In the genomic region with DNA sequence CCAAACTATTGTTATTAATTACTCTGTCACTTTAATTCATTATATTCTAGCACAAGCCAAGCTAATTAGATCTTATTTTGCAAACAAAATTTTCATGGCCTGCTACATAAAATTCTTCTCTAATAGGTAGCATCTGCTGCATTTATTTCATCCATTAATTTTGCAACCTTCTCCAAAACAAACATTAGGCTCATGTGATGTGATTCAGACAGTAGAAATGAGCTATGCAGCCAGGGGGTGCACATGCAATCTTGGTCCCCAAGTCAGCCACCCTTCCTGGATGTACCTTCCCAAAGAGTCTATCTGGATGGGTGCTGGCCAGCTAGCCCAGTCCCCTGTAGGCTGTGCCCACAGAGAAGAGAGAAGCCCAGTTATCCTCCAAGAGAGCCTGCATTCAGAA, we compare ENCODE assay signal across 22 cellular contexts.
"Had no signal": no experiment of that assay in that cellular context is flagged by ENCODE, and none has a peak within 500 bp of the region (broad histone marks: within the 10 kb centered on the region; RNA-seq: fewer than 3 reads in every experiment).

No MANE protein-coding gene starts in this region.

- H3K9me3 Mint-ChIP-seq: activated naive CD4-positive, alpha-beta T cell treated with anti-CD3 and anti-CD28 coated beads, Interleukin-2, amount 10 ng/mL, durations not matched to agents 7 days and 5 days had no signal

- H3K4me1 Mint-ChIP-seq: activated naive CD4-positive, alpha-beta T cell treated with anti-CD3 and anti-CD28 coated beads, Interleukin-2, amount 10 ng/mL, durations not matched to agents 7 days and 5 days; naive B cell; neural crest cell had no signal

- H3K27me3 Mint-ChIP-seq: activated naive CD4-positive, alpha-beta T cell treated with anti-CD3 and anti-CD28 coated beads, Interleukin-2, amount 10 ng/mL, durations not matched to agents 7 days and 5 days; dendritic cell treated with granulocyte-macrophage colony-stimulating factor and Interleukin-4, amounts not matched to agents 40 ng/mL and 50 ng/mL, for 4 days; stimulated activated naive CD8-positive, alpha-beta T cell treated with anti-CD3 and anti-CD28 coated beads, Interleukin-15, Interleukin-2, amounts not matched to agents 100 ng/mL and 50 ng/mL, for 24 hours had no signal

- DNase-seq: activated CD4-positive, alpha-beta T cell treated with anti-CD3 and anti-CD28 coated beads for 48 hours; activated CD4-positive, CD25-positive, alpha-beta regulatory T cell; activated CD8-positive, alpha-beta T cell treated with anti-CD3 and anti-CD28 coated beads, Interleukin-2, amount 10 ng/mL, durations not matched to agents 7 days and 5 days; activated naive CD4-positive, alpha-beta T cell treated with anti-CD3 and anti-CD28 coated beads, Interleukin-2, amount 10 ng/mL, durations not matched to agents 7 days and 5 days; activated T-cell treated with anti-CD3 and anti-CD28 coated beads, Interleukin-2, amount 50 U/mL, for 4 hours; effector memory CD4-positive, alpha-beta T cell; gastrocnemius medialis; heart left ventricle; left ventricle myocardium inferior; mucosa of descending colon; naive B cell; T-helper 1 cell; T-helper 9 cell; transverse colon had no signal

- H3K27ac Mint-ChIP-seq: activated CD8-positive, alpha-beta T cell treated with anti-CD3 and anti-CD28 coated beads, Interleukin-2, amount 10 ng/mL, durations not matched to agents 7 days and 5 days; activated naive CD4-positive, alpha-beta T cell treated with anti-CD3 and anti-CD28 coated beads, Interleukin-2, amount 10 ng/mL, durations not matched to agents 7 days and 5 days; dendritic cell treated with granulocyte-macrophage colony-stimulating factor and Interleukin-4, amounts not matched to agents 40 ng/mL and 50 ng/mL, for 4 days; naive B cell; progenitor cell of endocrine pancreas; stimulated activated naive CD8-positive, alpha-beta T cell treated with anti-CD3 and anti-CD28 coated beads, Interleukin-15, Interleukin-2, amounts not matched to agents 100 ng/mL and 50 ng/mL, for 24 hours had no signal

- H3K4me1 ChIP-seq: esophagus muscularis mucosa, gastrocnemius medialis, heart left ventricle, left ventricle myocardium inferior, transverse colon, vagina had no signal

- H3K36me3 ChIP-seq: ascending aorta, esophagus muscularis mucosa, gastrocnemius medialis, heart left ventricle, left ventricle myocardium inferior, transverse colon, vagina had no signal

- H3K36me3 Mint-ChIP-seq: activated naive CD4-positive, alpha-beta T cell treated with anti-CD3 and anti-CD28 coated beads, Interleukin-2, amount 10 ng/mL, durations not matched to agents 7 days and 5 days; naive B cell had no signal

- H3K27me3 ChIP-seq: ascending aorta, esophagus muscularis mucosa, gastrocnemius medialis, heart left ventricle, transverse colon, vagina had no signal

- H3K4me3 Mint-ChIP-seq: activated CD8-positive, alpha-beta T cell treated with anti-CD3 and anti-CD28 coated beads, Interleukin-2, amount 10 ng/mL, durations not matched to agents 7 days and 5 days; activated naive CD4-positive, alpha-beta T cell treated with anti-CD3 and anti-CD28 coated beads, Interleukin-2, amount 10 ng/mL, durations not matched to agents 7 days and 5 days; activated T-cell treated with anti-CD3 and anti-CD28 coated beads, Interleukin-2, amount 50 U/mL, for 4 hours; dendritic cell treated with granulocyte-macrophage colony-stimulating factor and Interleukin-4, amounts not matched to agents 40 ng/mL and 50 ng/mL, for 4 days; naive B cell; neural crest cell; stimulated activated naive CD8-positive, alpha-beta T cell treated with anti-CD3 and anti-CD28 coated beads, Interleukin-15, Interleukin-2, amounts not matched to agents 100 ng/mL and 50 ng/mL, for 24 hours had no signal

- H3K9me3 ChIP-seq: ascending aorta, esophagus muscularis mucosa, gastrocnemius medialis, heart left ventricle, mucosa of descending colon, transverse colon, vagina had no signal

- H3K27ac ChIP-seq: ascending aorta, esophagus muscularis mucosa, gastrocnemius medialis, heart left ventricle, left ventricle myocardium inferior, skin epidermis, transverse colon, vagina had no signal

- H3K4me3 ChIP-seq: ascending aorta, esophagus muscularis mucosa, gastrocnemius medialis, heart left ventricle, left ventricle myocardium inferior, mucosa of descending colon, skin epidermis, transverse colon, vagina had no signal
